10 cellular contexts compared by ENCODE assay signal in genomic region chr19:35513231-35513974, GRCh38. TPM values are rescaled to one million over a fixed set of nuclear protein-coding genes. Genes with fewer than 3 reads are reported as not detected.
A peak's percentile ranks its signal among the peaks of the same experiment; 100 is the strongest.
DNase-seq lines count a peak whose midpoint lies in the region; ATAC-seq and TF ChIP-seq lines count a peak whose summit lies in the region.
"Had no signal": no experiment of that assay in that cellular context is flagged by ENCODE, and none has a peak within 500 bp of the region (broad histone marks: within the 10 kb centered on the region; RNA-seq: fewer than 3 reads in every experiment).

Gene DMKN, minus strand, starts transcription at chr19:35513649. Its CDS starts 174 bp downstream, at chr19:35513475.

- H3K36me3 ChIP-seq in endocrine pancreas (ENCODE audit: control insufficient read depth, insufficient read depth, low read length) (no peaks in the 10 kb centered on the region), mesenchymal stem cell (ENCODE audit: control insufficient read depth in 1 of 2, insufficient read depth in 2 of 2, low read depth in 1 of 2, low read length in 2 of 2) (no peaks in the 10 kb centered on the region)

- no peak for DNase-seq in natural killer cell
- no peak for DNase-seq in natural killer cell treated with Interleukin-12 subunit alpha and Interleukin-12 subunit beta and Interleukin-15 and Interleukin-18, amount 100 ng/mL, for 72 hours (ENCODE audit: low spot score)
- DNase-seq in mesenchymal stem cell, result peak; percentile 71
- no peak for DNase-seq in NCI-H526 treated with DMSO at 0.1 percent for 48 hours (lab: John Stamatoyannopoulos, UW)
- no peak for DNase-seq in activated effector memory CD4-positive, alpha-beta T cell treated with Interleukin-2 at 50 U/mL for 16 hours
- DNase-seq: AML-193; stimulated activated naive CD4-positive, alpha-beta T cell had no signal

- H3K4ac ChIP-seq in mesenchymal stem cell (ENCODE audit: low read depth in 1 of 2, low read length in 2 of 2), result no peak within 1 kb of the TSS

- peak within 1 kb of the TSS in 1 of 2 experiments; percentile 35 for H3K14ac ChIP-seq in mesenchymal stem cell (ENCODE audit: low read length in 2 of 2)

- no peak within 1 kb of the TSS for H3K4me2 ChIP-seq in mesenchymal stem cell (ENCODE audit: low read length, poor library complexity, severe bottlenecking)

- H3K9ac ChIP-seq in endocrine pancreas (ENCODE audit: control insufficient read depth, insufficient read depth, low read length), result peak within 1 kb of the TSS; percentile 22
- peak within 1 kb of the TSS; percentile 74 for H3K9ac ChIP-seq in mesenchymal stem cell (ENCODE audit: low read length)

- H3K18ac ChIP-seq in mesenchymal stem cell (ENCODE audit: low read depth in 1 of 2, low read length in 2 of 2), result peak within 1 kb of the TSS in 1 of 2 experiments; percentile 41

- intact Hi-C loops in natural killer cell (cut with micrococcal nuclease), result no loop called here

- peak within 1 kb of the TSS; percentile 19 for H3K4me3 Mint-ChIP-seq in natural killer cell
- no peak within 1 kb of the TSS for H3K4me3 Mint-ChIP-seq in natural killer cell treated with Interleukin-12 subunit alpha and Interleukin-12 subunit beta and Interleukin-15 and Interleukin-18, amount 100 ng/mL, for 72 hours

- H2BK12ac ChIP-seq in mesenchymal stem cell (ENCODE audit: low read length in 2 of 2), result peak within 1 kb of the TSS in 1 of 2 experiments; percentile 47

- 58% methylated on average over 13 of the region's 13 CpGs for WGBS in mesenchymal stem cell

- H3K9me3 ChIP-seq in endocrine pancreas (ENCODE audit: control insufficient read depth, low read length), result no peaks in the 10 kb centered on the region
- no peaks in the 10 kb centered on the region for H3K9me3 ChIP-seq in mesenchymal stem cell (ENCODE audit: control insufficient read depth, low read length)

- H3K4me1 ChIP-seq in endocrine pancreas (ENCODE audit: control insufficient read depth, insufficient read depth, low read length), result no peaks in the 10 kb centered on the region
- H3K4me1 ChIP-seq in mesenchymal stem cell (ENCODE audit: control insufficient read depth, insufficient read depth, low read depth, low read length), result peaks cover 16% of the 10 kb centered on the region

- peak within 1 kb of the TSS; percentile 60 for H2BK15ac ChIP-seq in mesenchymal stem cell (ENCODE audit: low read depth, poor library complexity, severe bottlenecking)

- H2AFZ ChIP-seq in mesenchymal stem cell (ENCODE audit: low read depth, low read length), result no peak within 1 kb of the TSS

- H3K4me3 ChIP-seq in endocrine pancreas (ENCODE audit: control insufficient read depth, insufficient read depth, low read length), result no peak within 1 kb of the TSS
- H3K4me3 ChIP-seq in mesenchymal stem cell (ENCODE audit: insufficient read depth in 1 of 2, low read depth in 1 of 2, low read length in 2 of 2), result peak within 1 kb of the TSS in 1 of 2 experiments; percentile 60

- ATAC-seq in natural killer cell (no peak), HG03442 (IDR thresholded peaks at IDR 0.05; ENCODE audit: unreplicated experiment) (no peak), HG03039 (IDR thresholded peaks at IDR 0.05; ENCODE audit: unreplicated experiment) (no peak)
- ATAC-seq in natural killer cell treated with Interleukin-12 subunit alpha and Interleukin-12 subunit beta and Interleukin-15 and Interleukin-18, amount 100 ng/mL, for 72 hours, result no peak

- H3K36me3 Mint-ChIP-seq in natural killer cell, result no peaks in the 10 kb centered on the region
- H3K36me3 Mint-ChIP-seq in natural killer cell treated with Interleukin-12 subunit alpha and Interleukin-12 subunit beta and Interleukin-15 and Interleukin-18, amount 100 ng/mL, for 72 hours, result no peaks in the 10 kb centered on the region

- no peak within 1 kb of the TSS for H3K23ac ChIP-seq in mesenchymal stem cell (ENCODE audit: low read length in 2 of 2)

- H2BK5ac ChIP-seq in mesenchymal stem cell (ENCODE audit: low read depth, low read length, poor library complexity, severe bottlenecking), result no peak within 1 kb of the TSS

- TF ChIP-seq CTCF in natural killer cell (IDR thresholded peaks at IDR 0.05), result no peak

- no peaks in the 10 kb centered on the region for H3K27me3 ChIP-seq in endocrine pancreas (ENCODE audit: control insufficient read depth, insufficient read depth, low read length)
- peaks cover 25 to 60% of the 10 kb centered on the region in 2 experiments for H3K27me3 ChIP-seq in mesenchymal stem cell (ENCODE audit: control insufficient read depth in 1 of 2, insufficient read depth in 1 of 2, low read length in 2 of 2)

- H2AK5ac ChIP-seq in mesenchymal stem cell (ENCODE audit: low read length, severe bottlenecking), result no peak within 1 kb of the TSS

- no peak within 1 kb of the TSS for H3K27ac Mint-ChIP-seq in natural killer cell
- no peak within 1 kb of the TSS for H3K27ac Mint-ChIP-seq in natural killer cell treated with Interleukin-12 subunit alpha and Interleukin-12 subunit beta and Interleukin-15 and Interleukin-18, amount 100 ng/mL, for 72 hours

- H4K91ac ChIP-seq in mesenchymal stem cell (ENCODE audit: low read length), result no peak within 1 kb of the TSS

- H3K9me3 Mint-ChIP-seq in natural killer cell, result no peaks in the 10 kb centered on the region
- H3K9me3 Mint-ChIP-seq in natural killer cell treated with Interleukin-12 subunit alpha and Interleukin-12 subunit beta and Interleukin-15 and Interleukin-18, amount 100 ng/mL, for 72 hours, result no peaks in the 10 kb centered on the region

- H3K27me3 Mint-ChIP-seq in natural killer cell (ENCODE audit: low read depth in 2 of 2), result peaks cover 7 to 19% of the 10 kb centered on the region in 2 donors
- H3K27me3 Mint-ChIP-seq in natural killer cell treated with Interleukin-12 subunit alpha and Interleukin-12 subunit beta and Interleukin-15 and Interleukin-18, amount 100 ng/mL, for 72 hours, result peaks cover 7 to 14% of the 10 kb centered on the region in 2 donors

- H3K79me1 ChIP-seq in mesenchymal stem cell (replicated peaks; ENCODE audit: low read length, poor library complexity, severe bottlenecking), result no peaks in the 10 kb centered on the region

- H3K27ac ChIP-seq in mesenchymal stem cell (ENCODE audit: low read length, poor library complexity, severe bottlenecking), result no peak within 1 kb of the TSS

- H4K8ac ChIP-seq in mesenchymal stem cell (ENCODE audit: low read length), result peak within 1 kb of the TSS; percentile 15

- no peak within 1 kb of the TSS for H2BK120ac ChIP-seq in mesenchymal stem cell (ENCODE audit: low read depth, low read length)

- H3K4me1 Mint-ChIP-seq in natural killer cell, result peaks cover 8 to 23% of the 10 kb centered on the region in 2 donors
- H3K4me1 Mint-ChIP-seq in natural killer cell treated with Interleukin-12 subunit alpha and Interleukin-12 subunit beta and Interleukin-15 and Interleukin-18, amount 100 ng/mL, for 72 hours (ENCODE audit: low read depth in 2 of 2), result peaks cover 5 to 7% of the 10 kb centered on the region in 2 donors

RNA-seq across cellular contexts. Expression of gene DMKN, which starts in this region (rescaled TPM):
- total RNA-seq in natural killer cell, result 10 to 100 TPM; 10.7 to 15.3 (median 11.3) TPM
- total RNA-seq in natural killer cell treated with Interleukin-12 subunit alpha and Interleukin-12 subunit beta and Interleukin-15 and Interleukin-18, amount 100 ng/mL, for 72 hours, result 1 to 10 TPM in 1 of 2 donors, not detected in 1; 1.8 TPM
- 11.3 TPM for polyA plus RNA-seq in mesenchymal stem cell (2013, experiment 1 of 2)
- polyA plus RNA-seq in mesenchymal stem cell (2013, experiment 2 of 2), result 11.6 TPM

Comparison
In these comparisons a context has a peak if more than half of its experiments do, and no peak if none do; other contexts are left out.
1. RNA of gene DMKN (total RNA-seq): 10.7 to 15.3 TPM in natural killer cell; 1.8 TPM in natural killer cell treated with Interleukin-12 subunit alpha and Interleukin-12 subunit beta and Interleukin-15 and Interleukin-18, amount 100 ng/mL, for 72 hours; every median in the first group is over 4 times any median in the second.